In the genomic region with DNA sequence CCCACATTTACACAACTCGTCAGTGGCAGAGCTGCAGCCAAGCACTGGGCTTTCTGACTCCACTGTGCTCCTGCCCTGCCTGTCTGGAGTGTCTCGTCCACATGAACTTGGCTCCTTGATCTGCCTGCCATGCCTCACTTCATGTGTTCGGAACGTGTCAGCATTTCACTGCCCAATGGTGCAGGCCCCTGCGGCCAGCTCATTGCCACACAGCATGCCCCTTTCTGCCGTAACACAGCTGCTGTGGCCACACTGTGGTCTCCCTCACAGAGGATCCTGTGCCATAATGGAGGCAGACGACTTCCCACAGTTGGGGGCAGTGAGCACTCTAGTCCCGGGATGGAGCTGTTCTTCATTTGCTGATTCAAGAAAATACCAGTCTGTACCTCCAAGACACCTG, we compare ENCODE assay signal across 21 cellular contexts.
DNase-seq lines count a peak whose midpoint lies in the region; ATAC-seq and TF ChIP-seq lines count a peak whose summit lies in the region.
"Had no signal": no experiment of that assay in that cellular context is flagged by ENCODE, and none has a peak within 500 bp of the region (broad histone marks: within the 10 kb centered on the region; RNA-seq: fewer than 3 reads in every experiment).

No MANE protein-coding gene starts in this region.

- H3K79me2 ChIP-seq in parathyroid adenoma = peaks cover 21% of the 10 kb centered on the region

- H3K36me3 Mint-ChIP-seq in stimulated activated naive CD8-positive, alpha-beta T cell treated with anti-CD3 and anti-CD28 coated beads, Interleukin-15, Interleukin-2, amounts not matched to agents 100 ng/mL and 50 ng/mL, for 24 hours (ENCODE audit: low read depth) = peaks cover 23% of the 10 kb centered on the region
- peaks cover 10% of the 10 kb centered on the region for H3K36me3 Mint-ChIP-seq in memory B cell
- H3K36me3 Mint-ChIP-seq in natural killer cell treated with Interleukin-12 subunit alpha and Interleukin-12 subunit beta and Interleukin-15 and Interleukin-18, amount 100 ng/mL, for 72 hours = no peaks in the 10 kb centered on the region

- peaks cover 10% of the 10 kb centered on the region for H3K4me1 ChIP-seq in parathyroid adenoma

- H2AFZ ChIP-seq in parathyroid adenoma = no peak overlapping the region
- H2AFZ ChIP-seq: GM23248 had no signal

- H3K4me3 Mint-ChIP-seq in stimulated activated naive CD8-positive, alpha-beta T cell treated with anti-CD3 and anti-CD28 coated beads, Interleukin-15, Interleukin-2, amounts not matched to agents 100 ng/mL and 50 ng/mL, for 24 hours = no peak overlapping the region
- H3K4me3 Mint-ChIP-seq in stimulated activated naive CD8-positive, alpha-beta T cell treated with anti-CD3 and anti-CD28 coated beads, Interleukin-15, amount 100 ng/mL, for 72 hours = no peak overlapping the region
- no peak overlapping the region for H3K4me3 Mint-ChIP-seq in memory B cell
- no peak overlapping the region for H3K4me3 Mint-ChIP-seq in natural killer cell treated with Interleukin-12 subunit alpha and Interleukin-12 subunit beta and Interleukin-15 and Interleukin-18, amount 100 ng/mL, for 72 hours
- H3K4me3 Mint-ChIP-seq: CD14-positive monocyte; CD4-positive, alpha-beta memory T cell; HFFc6 had no signal

- H3K9ac ChIP-seq in parathyroid adenoma = no peak overlapping the region
- H3K9ac ChIP-seq: BLaER1, GM23248 had no signal

- H3K9me3 Mint-ChIP-seq in stimulated activated naive CD8-positive, alpha-beta T cell treated with anti-CD3 and anti-CD28 coated beads, Interleukin-15, Interleukin-2, amounts not matched to agents 100 ng/mL and 50 ng/mL, for 24 hours = peaks cover 3% of the 10 kb centered on the region
- H3K9me3 Mint-ChIP-seq in stimulated activated naive CD8-positive, alpha-beta T cell treated with anti-CD3 and anti-CD28 coated beads, Interleukin-15, amount 100 ng/mL, for 72 hours = no peaks in the 10 kb centered on the region
- no peaks in the 10 kb centered on the region for H3K9me3 Mint-ChIP-seq in memory B cell
- H3K9me3 Mint-ChIP-seq in natural killer cell treated with Interleukin-12 subunit alpha and Interleukin-12 subunit beta and Interleukin-15 and Interleukin-18, amount 100 ng/mL, for 72 hours = no peaks in the 10 kb centered on the region
- H3K9me3 Mint-ChIP-seq: CD14-positive monocyte; CD4-positive, alpha-beta memory T cell; HFFc6 had no signal

- H3K27me3 ChIP-seq in parathyroid adenoma (ENCODE audit: control insufficient read depth, insufficient read depth, low read length) = no peaks in the 10 kb centered on the region
- H3K27me3 ChIP-seq: BLaER1 had no signal

- no peak for TF ChIP-seq CTCF in parathyroid adenoma (IDR thresholded peaks at IDR 0.05)

- H3K9me3 ChIP-seq in parathyroid adenoma (ENCODE audit: control insufficient read depth, low read length) = no peaks in the 10 kb centered on the region
- H3K9me3 ChIP-seq: A549, BLaER1 had no signal

- ATAC-seq in stimulated activated naive CD8-positive, alpha-beta T cell treated with anti-CD3 and anti-CD28 coated beads, Interleukin-15, amount 100 ng/mL, for 72 hours = no peak
- ATAC-seq in memory B cell (ENCODE audit: low read depth) = no peak
- no peak for ATAC-seq in GM21576 (IDR thresholded peaks at IDR 0.05; ENCODE audit: unreplicated experiment)
- no peak for ATAC-seq in natural killer cell treated with Interleukin-12 subunit alpha and Interleukin-12 subunit beta and Interleukin-15 and Interleukin-18, amount 100 ng/mL, for 72 hours
- no peak for ATAC-seq in GM18868 (IDR thresholded peaks at IDR 0.05; ENCODE audit: unreplicated experiment)
- ATAC-seq: A549, HCT116 had no signal

- no peak overlapping the region for H3K4me3 ChIP-seq in parathyroid adenoma (ENCODE audit: low read depth, low read length)
- H3K4me3 ChIP-seq: A549, BLaER1, GM23248 had no signal

- peaks cover 66% of the 10 kb centered on the region for H3K4me1 Mint-ChIP-seq in stimulated activated naive CD8-positive, alpha-beta T cell treated with anti-CD3 and anti-CD28 coated beads, Interleukin-15, Interleukin-2, amounts not matched to agents 100 ng/mL and 50 ng/mL, for 24 hours (ENCODE audit: low read depth)
- peaks cover 39% of the 10 kb centered on the region for H3K4me1 Mint-ChIP-seq in stimulated activated naive CD8-positive, alpha-beta T cell treated with anti-CD3 and anti-CD28 coated beads, Interleukin-15, amount 100 ng/mL, for 72 hours
- H3K4me1 Mint-ChIP-seq in memory B cell = peaks cover 47% of the 10 kb centered on the region
- H3K4me1 Mint-ChIP-seq in natural killer cell treated with Interleukin-12 subunit alpha and Interleukin-12 subunit beta and Interleukin-15 and Interleukin-18, amount 100 ng/mL, for 72 hours (ENCODE audit: low read depth in 2 of 2) = peaks cover 21 to 32% of the 10 kb centered on the region in 2 donors

- peak overlapping the region; percentile 47 for H3K27ac Mint-ChIP-seq in stimulated activated naive CD8-positive, alpha-beta T cell treated with anti-CD3 and anti-CD28 coated beads, Interleukin-15, Interleukin-2, amounts not matched to agents 100 ng/mL and 50 ng/mL, for 24 hours
- H3K27ac Mint-ChIP-seq in stimulated activated naive CD8-positive, alpha-beta T cell treated with anti-CD3 and anti-CD28 coated beads, Interleukin-15, amount 100 ng/mL, for 72 hours = no peak overlapping the region
- peak overlapping the region; percentile 78 for H3K27ac Mint-ChIP-seq in memory B cell
- H3K27ac Mint-ChIP-seq in natural killer cell treated with Interleukin-12 subunit alpha and Interleukin-12 subunit beta and Interleukin-15 and Interleukin-18, amount 100 ng/mL, for 72 hours = no peak overlapping the region
- H3K27ac Mint-ChIP-seq: HFFc6 had no signal

- no peak for DNase-seq in stimulated activated naive CD8-positive, alpha-beta T cell treated with anti-CD3 and anti-CD28 coated beads, Interleukin-15, amount 100 ng/mL, for 72 hours
- no peak for DNase-seq in memory B cell (ENCODE audit: low spot score in 2 of 2)
- DNase-seq in natural killer cell treated with Interleukin-12 subunit alpha and Interleukin-12 subunit beta and Interleukin-15 and Interleukin-18, amount 100 ng/mL, for 72 hours (ENCODE audit: low spot score) = no peak
- DNase-seq: AML-193; CD4-positive, alpha-beta memory T cell; DMS153; DMS79; GDM1; GM23248; H7; HFFc6 had no signal

- H3K36me3 ChIP-seq in parathyroid adenoma (ENCODE audit: control insufficient read depth, insufficient read depth, low read length) = no peaks in the 10 kb centered on the region

- H3K4me2 ChIP-seq in parathyroid adenoma (ENCODE audit: low read length) = peak overlapping the region; percentile 13
- H3K4me2 ChIP-seq: A549, BLaER1 had no signal

- H3K27ac ChIP-seq in parathyroid adenoma = no peak overlapping the region
- H3K27ac ChIP-seq: 22Rv1, A549, BLaER1, GM23248, HL-60 had no signal

- no peaks in the 10 kb centered on the region for H3K27me3 Mint-ChIP-seq in stimulated activated naive CD8-positive, alpha-beta T cell treated with anti-CD3 and anti-CD28 coated beads, Interleukin-15, Interleukin-2, amounts not matched to agents 100 ng/mL and 50 ng/mL, for 24 hours
- no peaks in the 10 kb centered on the region for H3K27me3 Mint-ChIP-seq in stimulated activated naive CD8-positive, alpha-beta T cell treated with anti-CD3 and anti-CD28 coated beads, Interleukin-15, amount 100 ng/mL, for 72 hours
- no peaks in the 10 kb centered on the region for H3K27me3 Mint-ChIP-seq in memory B cell
- H3K27me3 Mint-ChIP-seq in natural killer cell treated with Interleukin-12 subunit alpha and Interleukin-12 subunit beta and Interleukin-15 and Interleukin-18, amount 100 ng/mL, for 72 hours = no peaks in the 10 kb centered on the region
- H3K27me3 Mint-ChIP-seq: CD4-positive, alpha-beta memory T cell had no signal

Comparison
In these comparisons a context has a peak if more than half of its experiments do, and no peak if none do; other contexts are left out.
1. H3K27ac Mint-ChIP-seq: peak in stimulated activated naive CD8-positive, alpha-beta T cell treated with anti-CD3 and anti-CD28 coated beads, Interleukin-15, Interleukin-2, amounts not matched to agents 100 ng/mL and 50 ng/mL, for 24 hours (single experiment) and memory B cell (single experiment); none in stimulated activated naive CD8-positive, alpha-beta T cell treated with anti-CD3 and anti-CD28 coated beads, Interleukin-15, amount 100 ng/mL, for 72 hours (0 of 2) and natural killer cell treated with Interleukin-12 subunit alpha and Interleukin-12 subunit beta and Interleukin-15 and Interleukin-18, amount 100 ng/mL, for 72 hours (0 of 2).